In the genomic region with DNA sequence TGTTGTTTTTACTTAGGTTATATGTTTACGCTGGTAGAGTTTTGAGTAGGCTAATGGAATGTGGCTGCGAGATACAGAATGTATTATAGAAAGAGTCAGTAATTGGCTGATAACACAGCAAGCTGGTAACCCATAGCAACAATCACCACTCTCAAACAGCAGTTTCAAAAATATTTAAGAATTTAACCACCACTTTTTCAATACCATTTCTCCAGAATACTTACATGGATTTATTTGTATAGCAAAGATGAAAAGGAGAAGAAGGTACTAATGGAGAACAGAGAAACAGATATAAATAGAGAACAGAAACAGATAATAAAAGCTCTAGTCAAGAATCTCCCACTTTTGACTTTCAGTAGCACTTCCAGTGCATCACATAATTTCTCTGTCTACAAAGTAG, we compare ENCODE assay signal across 12 cellular contexts.
DNase-seq lines count a peak whose midpoint lies in the region; ATAC-seq and TF ChIP-seq lines count a peak whose summit lies in the region.
"Had no signal": no experiment of that assay in that cellular context is flagged by ENCODE, and none has a peak within 500 bp of the region (broad histone marks: within the 10 kb centered on the region; RNA-seq: fewer than 3 reads in every experiment).

No MANE protein-coding gene starts in this region.

- ATAC-seq in GM19438 (IDR thresholded peaks at IDR 0.05; ENCODE audit: low read depth, unreplicated experiment): peak; percentile 79
- ATAC-seq in HG02852 (IDR thresholded peaks at IDR 0.05; ENCODE audit: unreplicated experiment): peak; percentile 84
- ATAC-seq in HG03521 (IDR thresholded peaks at IDR 0.05; ENCODE audit: unreplicated experiment): peak; percentile 80
- ATAC-seq: natural killer cell treated with Interleukin-12 subunit alpha and Interleukin-12 subunit beta and Interleukin-15 and Interleukin-18, amount 100 ng/mL, for 72 hours had no signal

- DNase-seq in GM10266 (ENCODE audit: extremely low spot score): peak; percentile 5
- no peak for DNase-seq in posterior cingulate gyrus
- DNase-seq in COR-L47 (lab: John Stamatoyannopoulos, UW): no peak
- DNase-seq in kidney tubule cell (ENCODE audit: low spot score): no peak
- DNase-seq in cerebellar cortex (ENCODE audit: low spot score): no peak
- DNase-seq: esophagus squamous epithelium, H9, spleen had no signal

- TF ChIP-seq CTCF in GM10266 (IDR thresholded peaks at IDR 0.05; ENCODE audit: control insufficient read depth, insufficient read depth, low read depth, missing control alignments): no peak

- intact Hi-C loops in posterior cingulate gyrus (cut with DNase I): no loop called here
